1 cellular context compared by ENCODE assay signal in genomic region chr7:106659963-106660861, GRCh38.
TF ChIP-seq lines count a peak whose summit lies in the region.

No MANE protein-coding gene starts in this region.

TF ChIP-seq in K562, 482 proteins besides CTCF, POLR2A, EP300 and RAD21 (continued from another document and continues in another):
- TF ChIP-seq, protein P1, sequence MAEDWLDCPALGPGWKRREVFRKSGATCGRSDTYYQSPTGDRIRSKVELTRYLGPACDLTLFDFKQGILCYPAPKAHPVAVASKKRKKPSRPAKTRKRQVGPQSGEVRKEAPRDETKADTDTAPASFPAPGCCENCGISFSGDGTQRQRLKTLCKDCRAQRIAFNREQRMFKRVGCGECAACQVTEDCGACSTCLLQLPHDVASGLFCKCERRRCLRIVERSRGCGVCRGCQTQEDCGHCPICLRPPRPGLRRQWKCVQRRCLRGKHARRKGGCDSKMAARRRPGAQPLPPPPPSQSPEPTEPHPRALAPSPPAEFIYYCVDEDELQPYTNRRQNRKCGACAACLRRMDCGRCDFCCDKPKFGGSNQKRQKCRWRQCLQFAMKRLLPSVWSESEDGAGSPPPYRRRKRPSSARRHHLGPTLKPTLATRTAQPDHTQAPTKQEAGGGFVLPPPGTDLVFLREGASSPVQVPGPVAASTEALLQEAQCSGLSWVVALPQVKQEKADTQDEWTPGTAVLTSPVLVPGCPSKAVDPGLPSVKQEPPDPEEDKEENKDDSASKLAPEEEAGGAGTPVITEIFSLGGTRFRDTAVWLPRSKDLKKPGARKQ (CRISPR knock-in tag; IDR thresholded peaks at IDR 0.05), result no peak
- TF ChIP-seq NR4A1 (CRISPR knock-in tag; IDR thresholded peaks at IDR 0.05) (peak; percentile 95; the same call in 1 of the 2 replicates), NR4A1 (tag; IDR thresholded peaks at IDR 0.05) (peak; percentile 92), HIVEP1 (CRISPR knock-in tag; IDR thresholded peaks at IDR 0.05) (peak; percentile 59), SMARCA5 (IDR thresholded peaks at IDR 0.05) (peak; percentile 52; the same call in 1 of the 2 replicates), ADNP (tag; IDR thresholded peaks at IDR 0.05) (no peak), ZNF79 (CRISPR knock-in tag; IDR thresholded peaks at IDR 0.05; ENCODE audit: low read depth) (no peak; the same call in 1 of the 2 replicates), MCM5 (IDR thresholded peaks at IDR 0.05; ENCODE audit: low read depth) (no peak), RBM34 (IDR thresholded peaks at IDR 0.05; ENCODE audit: borderline replicate concordance, insufficient read depth, low read length) (no peak), TFAP4 (CRISPR knock-in tag; IDR thresholded peaks at IDR 0.05; ENCODE audit: borderline replicate concordance) (peak; percentile 93), SRSF3 (IDR thresholded peaks at IDR 0.05; ENCODE audit: insufficient read depth, low read length) (0 out of 2 replicates have a peak, but pooled peaks have one; percentile 41), ZNF589 (CRISPR knock-in tag; IDR thresholded peaks at IDR 0.05; ENCODE audit: low read depth) (no peak), MLX (CRISPR knock-in tag; conservative IDR thresholded peaks at IDR 0.05) (0 out of 4 replicates have a peak, but pooled peaks of 1 of the 2 experiments have one; percentile 29), JUND (IDR thresholded peaks at IDR 0.05; ENCODE audit: borderline replicate concordance, low read depth, low read length) (peak; percentile 65), JUND (tag; IDR thresholded peaks at IDR 0.05; ENCODE audit: borderline replicate concordance, low read depth, low read length) (no peak), KAT2B (IDR thresholded peaks at IDR 0.05; ENCODE audit: low read depth, low read length) (peak; percentile 38), TEAD1 (CRISPR knock-in tag; IDR thresholded peaks at IDR 0.05) (peak; percentile 88 to 91; a peak in 3 of 4 replicates), ARID4B (CRISPR knock-in tag; IDR thresholded peaks at IDR 0.05) (peak; percentile 80), HLTF (IDR thresholded peaks at IDR 0.05) (0 out of 2 replicates have a peak, but pooled peaks have one; percentile 36), ZNF668 (CRISPR knock-in tag; IDR thresholded peaks at IDR 0.05) (peak; percentile 60; the same call in 1 of the 2 replicates), WHSC1 (IDR thresholded peaks at IDR 0.05; ENCODE audit: low read length) (peak; percentile 67), FOXJ3 (CRISPR knock-in tag; IDR thresholded peaks at IDR 0.05) (no peak), CCAR2 (IDR thresholded peaks at IDR 0.05; ENCODE audit: low read depth, low read length) (no peak), ZNF212 (CRISPR knock-in tag; IDR thresholded peaks at IDR 0.05) (peak; percentile 86; the same call in 1 of the 2 replicates), EWSR1 (IDR thresholded peaks at IDR 0.05; ENCODE audit: borderline replicate concordance, low read depth, partially characterized antibody) (no peak), KLF13 (tag; IDR thresholded peaks at IDR 0.05; ENCODE audit: borderline replicate concordance, low read depth) (peak; percentile 62; the same call in 1 of the 2 replicates), GTF2B (IDR thresholded peaks at IDR 0.05; ENCODE audit: extremely low read depth, insufficient read length) (no peak)
- TF ChIP-seq, protein P2, sequence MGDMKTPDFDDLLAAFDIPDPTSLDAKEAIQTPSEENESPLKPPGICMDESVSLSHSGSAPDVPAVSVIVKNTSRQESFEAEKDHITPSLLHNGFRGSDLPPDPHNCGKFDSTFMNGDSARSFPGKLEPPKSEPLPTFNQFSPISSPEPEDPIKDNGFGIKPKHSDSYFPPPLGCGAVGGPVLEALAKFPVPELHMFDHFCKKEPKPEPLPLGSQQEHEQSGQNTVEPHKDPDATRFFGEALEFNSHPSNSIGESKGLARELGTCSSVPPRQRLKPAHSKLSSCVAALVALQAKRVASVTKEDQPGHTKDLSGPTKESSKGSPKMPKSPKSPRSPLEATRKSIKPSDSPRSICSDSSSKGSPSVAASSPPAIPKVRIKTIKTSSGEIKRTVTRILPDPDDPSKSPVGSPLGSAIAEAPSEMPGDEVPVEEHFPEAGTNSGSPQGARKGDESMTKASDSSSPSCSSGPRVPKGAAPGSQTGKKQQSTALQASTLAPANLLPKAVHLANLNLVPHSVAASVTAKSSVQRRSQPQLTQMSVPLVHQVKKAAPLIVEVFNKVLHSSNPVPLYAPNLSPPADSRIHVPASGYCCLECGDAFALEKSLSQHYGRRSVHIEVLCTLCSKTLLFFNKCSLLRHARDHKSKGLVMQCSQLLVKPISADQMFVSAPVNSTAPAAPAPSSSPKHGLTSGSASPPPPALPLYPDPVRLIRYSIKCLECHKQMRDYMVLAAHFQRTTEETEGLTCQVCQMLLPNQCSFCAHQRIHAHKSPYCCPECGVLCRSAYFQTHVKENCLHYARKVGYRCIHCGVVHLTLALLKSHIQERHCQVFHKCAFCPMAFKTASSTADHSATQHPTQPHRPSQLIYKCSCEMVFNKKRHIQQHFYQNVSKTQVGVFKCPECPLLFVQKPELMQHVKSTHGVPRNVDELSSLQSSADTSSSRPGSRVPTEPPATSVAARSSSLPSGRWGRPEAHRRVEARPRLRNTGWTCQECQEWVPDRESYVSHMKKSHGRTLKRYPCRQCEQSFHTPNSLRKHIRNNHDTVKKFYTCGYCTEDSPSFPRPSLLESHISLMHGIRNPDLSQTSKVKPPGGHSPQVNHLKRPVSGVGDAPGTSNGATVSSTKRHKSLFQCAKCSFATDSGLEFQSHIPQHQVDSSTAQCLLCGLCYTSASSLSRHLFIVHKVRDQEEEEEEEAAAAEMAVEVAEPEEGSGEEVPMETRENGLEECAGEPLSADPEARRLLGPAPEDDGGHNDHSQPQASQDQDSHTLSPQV (IDR thresholded peaks at IDR 0.05), result peak; percentile 93
- TF ChIP-seq, protein P3, sequence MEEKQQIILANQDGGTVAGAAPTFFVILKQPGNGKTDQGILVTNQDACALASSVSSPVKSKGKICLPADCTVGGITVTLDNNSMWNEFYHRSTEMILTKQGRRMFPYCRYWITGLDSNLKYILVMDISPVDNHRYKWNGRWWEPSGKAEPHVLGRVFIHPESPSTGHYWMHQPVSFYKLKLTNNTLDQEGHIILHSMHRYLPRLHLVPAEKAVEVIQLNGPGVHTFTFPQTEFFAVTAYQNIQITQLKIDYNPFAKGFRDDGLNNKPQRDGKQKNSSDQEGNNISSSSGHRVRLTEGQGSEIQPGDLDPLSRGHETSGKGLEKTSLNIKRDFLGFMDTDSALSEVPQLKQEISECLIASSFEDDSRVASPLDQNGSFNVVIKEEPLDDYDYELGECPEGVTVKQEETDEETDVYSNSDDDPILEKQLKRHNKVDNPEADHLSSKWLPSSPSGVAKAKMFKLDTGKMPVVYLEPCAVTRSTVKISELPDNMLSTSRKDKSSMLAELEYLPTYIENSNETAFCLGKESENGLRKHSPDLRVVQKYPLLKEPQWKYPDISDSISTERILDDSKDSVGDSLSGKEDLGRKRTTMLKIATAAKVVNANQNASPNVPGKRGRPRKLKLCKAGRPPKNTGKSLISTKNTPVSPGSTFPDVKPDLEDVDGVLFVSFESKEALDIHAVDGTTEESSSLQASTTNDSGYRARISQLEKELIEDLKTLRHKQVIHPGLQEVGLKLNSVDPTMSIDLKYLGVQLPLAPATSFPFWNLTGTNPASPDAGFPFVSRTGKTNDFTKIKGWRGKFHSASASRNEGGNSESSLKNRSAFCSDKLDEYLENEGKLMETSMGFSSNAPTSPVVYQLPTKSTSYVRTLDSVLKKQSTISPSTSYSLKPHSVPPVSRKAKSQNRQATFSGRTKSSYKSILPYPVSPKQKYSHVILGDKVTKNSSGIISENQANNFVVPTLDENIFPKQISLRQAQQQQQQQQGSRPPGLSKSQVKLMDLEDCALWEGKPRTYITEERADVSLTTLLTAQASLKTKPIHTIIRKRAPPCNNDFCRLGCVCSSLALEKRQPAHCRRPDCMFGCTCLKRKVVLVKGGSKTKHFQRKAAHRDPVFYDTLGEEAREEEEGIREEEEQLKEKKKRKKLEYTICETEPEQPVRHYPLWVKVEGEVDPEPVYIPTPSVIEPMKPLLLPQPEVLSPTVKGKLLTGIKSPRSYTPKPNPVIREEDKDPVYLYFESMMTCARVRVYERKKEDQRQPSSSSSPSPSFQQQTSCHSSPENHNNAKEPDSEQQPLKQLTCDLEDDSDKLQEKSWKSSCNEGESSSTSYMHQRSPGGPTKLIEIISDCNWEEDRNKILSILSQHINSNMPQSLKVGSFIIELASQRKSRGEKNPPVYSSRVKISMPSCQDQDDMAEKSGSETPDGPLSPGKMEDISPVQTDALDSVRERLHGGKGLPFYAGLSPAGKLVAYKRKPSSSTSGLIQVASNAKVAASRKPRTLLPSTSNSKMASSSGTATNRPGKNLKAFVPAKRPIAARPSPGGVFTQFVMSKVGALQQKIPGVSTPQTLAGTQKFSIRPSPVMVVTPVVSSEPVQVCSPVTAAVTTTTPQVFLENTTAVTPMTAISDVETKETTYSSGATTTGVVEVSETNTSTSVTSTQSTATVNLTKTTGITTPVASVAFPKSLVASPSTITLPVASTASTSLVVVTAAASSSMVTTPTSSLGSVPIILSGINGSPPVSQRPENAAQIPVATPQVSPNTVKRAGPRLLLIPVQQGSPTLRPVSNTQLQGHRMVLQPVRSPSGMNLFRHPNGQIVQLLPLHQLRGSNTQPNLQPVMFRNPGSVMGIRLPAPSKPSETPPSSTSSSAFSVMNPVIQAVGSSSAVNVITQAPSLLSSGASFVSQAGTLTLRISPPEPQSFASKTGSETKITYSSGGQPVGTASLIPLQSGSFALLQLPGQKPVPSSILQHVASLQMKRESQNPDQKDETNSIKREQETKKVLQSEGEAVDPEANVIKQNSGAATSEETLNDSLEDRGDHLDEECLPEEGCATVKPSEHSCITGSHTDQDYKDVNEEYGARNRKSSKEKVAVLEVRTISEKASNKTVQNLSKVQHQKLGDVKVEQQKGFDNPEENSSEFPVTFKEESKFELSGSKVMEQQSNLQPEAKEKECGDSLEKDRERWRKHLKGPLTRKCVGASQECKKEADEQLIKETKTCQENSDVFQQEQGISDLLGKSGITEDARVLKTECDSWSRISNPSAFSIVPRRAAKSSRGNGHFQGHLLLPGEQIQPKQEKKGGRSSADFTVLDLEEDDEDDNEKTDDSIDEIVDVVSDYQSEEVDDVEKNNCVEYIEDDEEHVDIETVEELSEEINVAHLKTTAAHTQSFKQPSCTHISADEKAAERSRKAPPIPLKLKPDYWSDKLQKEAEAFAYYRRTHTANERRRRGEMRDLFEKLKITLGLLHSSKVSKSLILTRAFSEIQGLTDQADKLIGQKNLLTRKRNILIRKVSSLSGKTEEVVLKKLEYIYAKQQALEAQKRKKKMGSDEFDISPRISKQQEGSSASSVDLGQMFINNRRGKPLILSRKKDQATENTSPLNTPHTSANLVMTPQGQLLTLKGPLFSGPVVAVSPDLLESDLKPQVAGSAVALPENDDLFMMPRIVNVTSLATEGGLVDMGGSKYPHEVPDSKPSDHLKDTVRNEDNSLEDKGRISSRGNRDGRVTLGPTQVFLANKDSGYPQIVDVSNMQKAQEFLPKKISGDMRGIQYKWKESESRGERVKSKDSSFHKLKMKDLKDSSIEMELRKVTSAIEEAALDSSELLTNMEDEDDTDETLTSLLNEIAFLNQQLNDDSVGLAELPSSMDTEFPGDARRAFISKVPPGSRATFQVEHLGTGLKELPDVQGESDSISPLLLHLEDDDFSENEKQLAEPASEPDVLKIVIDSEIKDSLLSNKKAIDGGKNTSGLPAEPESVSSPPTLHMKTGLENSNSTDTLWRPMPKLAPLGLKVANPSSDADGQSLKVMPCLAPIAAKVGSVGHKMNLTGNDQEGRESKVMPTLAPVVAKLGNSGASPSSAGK (IDR thresholded peaks at IDR 0.05), result peak; percentile 89
